ENCODE assay signal across 1 cellular context in the genomic region with DNA sequence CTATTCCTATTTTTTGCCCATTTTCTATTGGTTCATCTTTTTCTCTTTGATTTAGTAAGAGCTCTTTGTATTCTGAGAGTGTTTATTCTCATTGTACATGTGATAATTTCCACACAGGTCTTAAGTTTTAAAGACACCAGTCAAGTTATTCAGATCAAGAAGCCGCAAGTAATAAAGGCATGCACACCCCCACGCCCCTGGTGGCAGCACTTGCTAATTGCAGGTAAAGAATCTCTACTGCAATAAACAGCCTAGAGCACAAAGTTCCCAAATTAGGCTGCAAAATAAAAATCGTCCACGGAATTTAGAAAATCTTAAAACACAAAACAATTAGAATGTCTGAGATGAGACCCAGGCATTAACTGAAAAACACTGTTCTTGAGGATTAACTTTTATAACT.
TF ChIP-seq lines count a peak whose summit lies in the region.

No MANE protein-coding gene starts in this region.

TF ChIP-seq in liver, 16 proteins besides CTCF, POLR2A, EP300 and RAD21 (continued from another document):
- TF ChIP-seq EGR1 (IDR thresholded peaks at IDR 0.05; ENCODE audit: low read depth in 2 of 2) (no peak), HNF4G (IDR thresholded peaks at IDR 0.05) (no peak)
